In genomic region chr1:19040010-19040680, GRCh38 we compare ENCODE assay signal across 2 cellular contexts.
TF ChIP-seq lines count a peak whose summit lies in the region.

No MANE protein-coding gene starts in this region.

TF ChIP-seq in HepG2, 621 proteins besides CTCF, POLR2A, EP300 and RAD21:
- peak; percentile 83; the same call in 1 of the 2 replicates for TF ChIP-seq ZKSCAN1 (IDR thresholded peaks at IDR 0.05; ENCODE audit: low read length)
- TF ChIP-seq AGO1 (IDR thresholded peaks at IDR 0.05; ENCODE audit: low read depth, low read length, poor library complexity, severe bottlenecking): no peak
- TF ChIP-seq HNF4A (CRISPR knock-in tag; IDR thresholded peaks at IDR 0.05): 0 out of 2 replicates have a peak, but pooled peaks have one; percentile 22
- no peak for TF ChIP-seq POLR2AphosphoS5 (IDR thresholded peaks at IDR 0.05; ENCODE audit: low read depth, low read length)
- peak; percentile 83 for TF ChIP-seq ZNF770 (CRISPR knock-in tag; IDR thresholded peaks at IDR 0.05)

TF ChIP-seq in K562, 482 proteins besides CTCF, POLR2A, EP300 and RAD21:
- TF ChIP-seq HMGXB4 (CRISPR knock-in tag; IDR thresholded peaks at IDR 0.05) (no peak), JUNB (CRISPR knock-in tag; conservative IDR thresholded peaks at IDR 0.05) (no peak), ZKSCAN1 (IDR thresholded peaks at IDR 0.05; ENCODE audit: low read depth, low read length) (peak; percentile 86)
